1 cellular context compared by ENCODE assay signal in genomic region chr12:10884086-10884725, GRCh38.
TF ChIP-seq lines count a peak whose summit lies in the region.

Gene PRH1, minus strand, starts transcription at chr12:10884255. Its CDS starts 38 bp downstream, at chr12:10884217.

TF ChIP-seq in GM23338, 12 proteins besides CTCF, POLR2A, EP300 and RAD21 (continued from another document):
- TF ChIP-seq ZNF462 (CRISPR knock-in tag; IDR thresholded peaks at IDR 0.05) (no peak), ZNF114 (CRISPR knock-in tag; IDR thresholded peaks at IDR 0.05) (no peak), JUNB (IDR thresholded peaks at IDR 0.05; ENCODE audit: unreplicated experiment) (no peak), NANOG (IDR thresholded peaks at IDR 0.05; ENCODE audit: borderline replicate concordance) (no peak), REST (IDR thresholded peaks at IDR 0.05; ENCODE audit: unreplicated experiment) (no peak), ZNF331 (CRISPR knock-in tag; IDR thresholded peaks at IDR 0.05; ENCODE audit: low read depth) (no peak), EZH2 (IDR thresholded peaks at IDR 0.05; ENCODE audit: low read depth, unreplicated experiment) (no peak)
